In genomic region chr1:7293702-7294630, GRCh38 we compare ENCODE assay signal across 23 cellular contexts.
DNase-seq lines count a peak whose midpoint lies in the region; ATAC-seq and TF ChIP-seq lines count a peak whose summit lies in the region.
"Had no signal": no experiment of that assay in that cellular context is flagged by ENCODE, and none has a peak within 500 bp of the region (broad histone marks: within the 10 kb centered on the region; RNA-seq: fewer than 3 reads in every experiment).

No MANE protein-coding gene starts in this region.

- H3K56ac ChIP-seq in H9 (ENCODE audit: insufficient read length, low read depth, low read length) = no peak overlapping the region

- no peak overlapping the region for H3K4ac ChIP-seq in H9 (ENCODE audit: low read depth, low read length)
- H3K4ac ChIP-seq in neuronal stem cell (ENCODE audit: low read length) = no peak overlapping the region

- no peak overlapping the region for H2BK15ac ChIP-seq in H9 (ENCODE audit: low read depth, low read length)
- H2BK15ac ChIP-seq in neuronal stem cell (ENCODE audit: low read length) = no peak overlapping the region

- peaks cover 47 to 63% of the 10 kb centered on the region in 2 experiments for H3K4me1 Mint-ChIP-seq in H9
- H3K4me1 Mint-ChIP-seq: activated naive CD8-positive, alpha-beta T cell treated with anti-CD3 and anti-CD28 coated beads, Interleukin-2, amount 50 U/mL, for 24 hours; CD4-positive, CD25-positive, alpha-beta regulatory T cell; stimulated activated effector memory CD8-positive, alpha-beta T cell treated with anti-CD3 and anti-CD28 coated beads, Interleukin-12 subunit alpha, Interleukin-12 subunit beta, amount 100 ng/mL, for 72 hours had no signal

- ATAC-seq in left lobe of liver = no peak
- ATAC-seq: activated naive CD8-positive, alpha-beta T cell treated with anti-CD3 and anti-CD28 coated beads, Interleukin-2, amount 50 U/mL, for 24 hours; GM12878; right cardiac atrium; stimulated activated effector memory CD8-positive, alpha-beta T cell treated with anti-CD3 and anti-CD28 coated beads, Interleukin-12 subunit alpha, Interleukin-12 subunit beta, amount 100 ng/mL, for 72 hours had no signal

- H2AK5ac ChIP-seq in H9 (ENCODE audit: insufficient read length, low read length) (no peak overlapping the region), neuronal stem cell (ENCODE audit: low read depth, low read length) (no peak overlapping the region)

- H3K79me2 ChIP-seq in H9 (ENCODE audit: insufficient read depth, low read length) = no peaks in the 10 kb centered on the region

- no peak overlapping the region for H2BK20ac ChIP-seq in H9 (ENCODE audit: low read depth, low read length, poor library complexity, severe bottlenecking)

- H3K4me1 ChIP-seq in H9 (ENCODE audit: insufficient read depth, low read length) = peaks cover 18% of the 10 kb centered on the region; the same call in 1 of the 2 replicates
- peaks cover 0 to 12% of the 10 kb centered on the region in 2 donors for H3K4me1 ChIP-seq in neuronal stem cell (ENCODE audit: control insufficient read depth in 2 of 2, insufficient read depth in 1 of 2, low read depth in 1 of 2, low read length in 2 of 2)
- H3K4me1 ChIP-seq in HAP-1 = no peaks in the 10 kb centered on the region
- peaks cover 0 to 26% (median 20%) of the 10 kb centered on the region in 4 donors for H3K4me1 ChIP-seq in tibial artery

- H4K8ac ChIP-seq in H9 (replicated peaks; ENCODE audit: insufficient read length, low read depth, low read length) (no peak overlapping the region), neuronal stem cell (ENCODE audit: low read depth, low read length) (no peak overlapping the region)

- intact Hi-C loops in tibial artery (cut with DNase I; ENCODE audit: low total_unique reads) = no loop called here

- H3K27me3 ChIP-seq in H9 (ENCODE audit: insufficient read depth, low read length) = no peaks in the 10 kb centered on the region
- peaks cover 0 to 18% (median 0%) of the 10 kb centered on the region in 3 experiments for H3K27me3 ChIP-seq in neuronal stem cell (ENCODE audit: control insufficient read depth in 3 of 3, insufficient read depth in 3 of 3, low read depth in 1 of 3, low read length in 3 of 3)
- no peaks in the 10 kb centered on the region for H3K27me3 ChIP-seq in HAP-1 (ENCODE audit: low read depth)
- peaks cover 0 to 8% of the 10 kb centered on the region in 2 donors for H3K27me3 ChIP-seq in tibial artery
- H3K27me3 ChIP-seq: dorsolateral prefrontal cortex had no signal

- no peaks in the 10 kb centered on the region for H4K20me1 ChIP-seq in H9 (ENCODE audit: control insufficient read depth, insufficient read depth, insufficient read length)

- H3K4me3 ChIP-seq in neuronal stem cell (ENCODE audit: low read length in 2 of 2) = no peak overlapping the region
- H3K4me3 ChIP-seq in HAP-1 = no peak overlapping the region
- no peak overlapping the region for H3K4me3 ChIP-seq in tibial artery
- H3K4me3 ChIP-seq: dorsolateral prefrontal cortex, GM12878 had no signal

- H2BK5ac ChIP-seq in H9 (ENCODE audit: insufficient read length, low read length) (no peak overlapping the region), neuronal stem cell (ENCODE audit: low read length) (no peak overlapping the region)

- H2BK12ac ChIP-seq in H9 (ENCODE audit: insufficient read length, low read depth, low read length) (no peak overlapping the region), neuronal stem cell (ENCODE audit: low read length) (no peak overlapping the region)

- H3K36me3 Mint-ChIP-seq in H9 (ENCODE audit: insufficient read depth in 1 of 3, low read depth in 3 of 3) = peaks cover 7 to 12% (median 12%) of the 10 kb centered on the region in 3 experiments; a peak in 6 of 7 replicates
- H3K36me3 Mint-ChIP-seq: CD4-positive, CD25-positive, alpha-beta regulatory T cell; stimulated activated effector memory CD8-positive, alpha-beta T cell treated with anti-CD3 and anti-CD28 coated beads, Interleukin-12 subunit alpha, Interleukin-12 subunit beta, amount 100 ng/mL, for 72 hours had no signal

- H3K79me1 ChIP-seq in H9 (ENCODE audit: insufficient read depth, low read depth, low read length, poor library complexity, severe bottlenecking) (no peaks in the 10 kb centered on the region), neuronal stem cell (ENCODE audit: low read depth, low read length) (no peaks in the 10 kb centered on the region)

- DNase-seq in H9 = peak; percentile 58
- DNase-seq in NCI-H524 (lab: John Stamatoyannopoulos, UW) = peak; percentile 39 to 83
- peak; percentile 18 for DNase-seq in cerebellum (ENCODE audit: low spot score)
- DNase-seq in neuronal stem cell (ENCODE audit: low spot score) = no peak
- no peak for DNase-seq in HAP-1 (ENCODE audit: low spot score in 2 of 2)
- no peak for DNase-seq in tibial artery
- no peak for DNase-seq in left lobe of liver (ENCODE audit: low spot score)
- DNase-seq in islet precursor cell = no peak
- DNase-seq: activated CD4-positive, alpha-beta T cell treated with anti-CD3 and anti-CD28 coated beads for 4 hours; activated naive CD8-positive, alpha-beta T cell treated with anti-CD3 and anti-CD28 coated beads, Interleukin-2, amount 50 U/mL, for 24 hours; activated T-cell treated with anti-CD3 and anti-CD28 coated beads, Interleukin-2, amount 50 U/mL, for 48 hours; CD4-positive, CD25-positive, alpha-beta regulatory T cell; Karpas-422; kidney glomerular epithelial cell; NCI-H1436; right cardiac atrium; stimulated activated CD4-positive, alpha-beta T cell treated with anti-CD3 and anti-CD28 coated beads, Interleukin-12 subunit alpha, Interleukin-12 subunit beta, amount 100 ng/mL, for 4 hours; stimulated activated CD4-positive, alpha-beta T cell treated with anti-CD3 and anti-CD28 coated beads, Interleukin-4, amount 100 ng/mL, for 24 hours; T-helper 2 cell had no signal

- H3K4me2 ChIP-seq in H9 (ENCODE audit: insufficient read depth, insufficient read length, low read length) (no peak overlapping the region), neuronal stem cell (ENCODE audit: insufficient read depth, low read length, poor library complexity, severe bottlenecking) (no peak overlapping the region)

- H3K23me2 ChIP-seq in H9 (ENCODE audit: insufficient read length, low read depth, low read length, poor library complexity, severe bottlenecking) = no peaks in the 10 kb centered on the region

- H3T11ph ChIP-seq in H9 (ENCODE audit: low read length) = no peak overlapping the region

- no peak overlapping the region for H3K18ac ChIP-seq in H9 (ENCODE audit: insufficient read length, low read depth, low read length)
- H3K18ac ChIP-seq in neuronal stem cell (ENCODE audit: low read length) = peak overlapping the region; percentile 51

- H3K23ac ChIP-seq in H9 (ENCODE audit: insufficient read length, low read depth, low read length) (no peak overlapping the region), neuronal stem cell (ENCODE audit: low read depth, low read length, poor library complexity) (no peak overlapping the region)

- H3K36me3 ChIP-seq in neuronal stem cell (replicated peaks in 1 of 2; ENCODE audit: control insufficient read depth in 2 of 2, insufficient read depth in 2 of 2, low read length in 2 of 2) = no peaks in the 10 kb centered on the region
- no peaks in the 10 kb centered on the region for H3K36me3 ChIP-seq in HAP-1 (replicated peaks)
- H3K36me3 ChIP-seq in tibial artery = no peaks in the 10 kb centered on the region

- H3K9me3 ChIP-seq in H9 (ENCODE audit: control insufficient read depth, low read depth, low read length) = no peaks in the 10 kb centered on the region
- H3K9me3 ChIP-seq in neuronal stem cell (replicated peaks in 1 of 2; ENCODE audit: control insufficient read depth in 2 of 2, insufficient read depth in 1 of 2, low read depth in 1 of 2, low read length in 2 of 2) = peaks cover 0 to 3% of the 10 kb centered on the region in 2 donors
- H3K9me3 ChIP-seq in HAP-1 = no peaks in the 10 kb centered on the region
- H3K9me3 ChIP-seq in tibial artery = peaks cover 0 to 9% (median 8%) of the 10 kb centered on the region in 3 donors

- H4K91ac ChIP-seq in H9 (ENCODE audit: insufficient read length, low read depth, low read length) (no peak overlapping the region), neuronal stem cell (ENCODE audit: low read depth, low read length, poor library complexity) (no peak overlapping the region)

- H3K9me3 Mint-ChIP-seq in H9 = peaks cover 14 to 16% of the 10 kb centered on the region in 2 experiments
- H3K9me3 Mint-ChIP-seq: activated naive CD8-positive, alpha-beta T cell treated with anti-CD3 and anti-CD28 coated beads, Interleukin-2, amount 50 U/mL, for 24 hours; stimulated activated effector memory CD8-positive, alpha-beta T cell treated with anti-CD3 and anti-CD28 coated beads, Interleukin-12 subunit alpha, Interleukin-12 subunit beta, amount 100 ng/mL, for 72 hours had no signal

- no peak overlapping the region for H4K5ac ChIP-seq in H9 (ENCODE audit: insufficient read length, low read depth, low read length)

- in situ Hi-C loops in HAP-1 (cut with MboI; ENCODE audit: low sequenced_read_pairs) = no loop called here

- H2BK120ac ChIP-seq in H9 (ENCODE audit: low read depth, low read length, poor library complexity, severe bottlenecking) (no peak overlapping the region), neuronal stem cell (ENCODE audit: low read depth, low read length) (no peak overlapping the region)

- H3K27ac Mint-ChIP-seq in H9 = peak overlapping the region in 2 of 3 experiments; percentile 31 to 84; a peak in 3 of 7 replicates
- H3K27ac Mint-ChIP-seq: activated naive CD8-positive, alpha-beta T cell treated with anti-CD3 and anti-CD28 coated beads, Interleukin-2, amount 50 U/mL, for 24 hours; CD4-positive, CD25-positive, alpha-beta regulatory T cell; stimulated activated effector memory CD8-positive, alpha-beta T cell treated with anti-CD3 and anti-CD28 coated beads, Interleukin-12 subunit alpha, Interleukin-12 subunit beta, amount 100 ng/mL, for 72 hours had no signal

- peaks cover 6% of the 10 kb centered on the region for H3K27me3 Mint-ChIP-seq in H9 (ENCODE audit: low read depth)

- H3K14ac ChIP-seq in H9 (ENCODE audit: insufficient read depth, low read length) = no peak overlapping the region
- H3K14ac ChIP-seq in neuronal stem cell (ENCODE audit: low read length) = no peak overlapping the region

- TF ChIP-seq CTCF in H9 (conservative IDR thresholded peaks at IDR 0.05) (no peak), tibial artery (IDR thresholded peaks at IDR 0.05) (no peak)

- no peak overlapping the region for H3K27ac ChIP-seq in H9 (ENCODE audit: insufficient read length, low read depth, low read length)
- no peak overlapping the region for H3K27ac ChIP-seq in neuronal stem cell (replicated peaks; ENCODE audit: low read length)
- no peak overlapping the region for H3K27ac ChIP-seq in tibial artery
- H3K27ac ChIP-seq: dorsolateral prefrontal cortex had no signal

- no peak overlapping the region; a peak in 1 of 5 replicates for H3K4me3 Mint-ChIP-seq in H9
- H3K4me3 Mint-ChIP-seq: activated naive CD8-positive, alpha-beta T cell treated with anti-CD3 and anti-CD28 coated beads, Interleukin-2, amount 50 U/mL, for 24 hours; CD4-positive, CD25-positive, alpha-beta regulatory T cell; neural crest cell; stimulated activated effector memory CD8-positive, alpha-beta T cell treated with anti-CD3 and anti-CD28 coated beads, Interleukin-12 subunit alpha, Interleukin-12 subunit beta, amount 100 ng/mL, for 72 hours had no signal

- no CpG with 5 or more reads among the region's 16 CpGs for WGBS in H9 (ENCODE audit: extremely low coverage, insufficient read length, low lambda C conversion rate)
- no CpG with 5 or more reads among the region's 16 CpGs for WGBS in neuronal stem cell (ENCODE audit: extremely low coverage in 2 of 2, insufficient read length in 2 of 2, insufficient replicate concordance in 1 of 2), 2 donors

- H2AFZ ChIP-seq in H9 (ENCODE audit: low read length) = no peak overlapping the region
- no peak overlapping the region for H2AFZ ChIP-seq in neuronal stem cell (ENCODE audit: low read length)

- no peak overlapping the region for H3K9ac ChIP-seq in H9 (ENCODE audit: extremely low read depth, insufficient read length, low read length)
- H3K9ac ChIP-seq in neuronal stem cell (ENCODE audit: low read depth, low read length, poor library complexity) = no peak overlapping the region

Comparison
In these comparisons a context has a peak if more than half of its experiments do, and no peak if none do; other contexts are left out.
1. DNase-seq: peak in H9 (single experiment), NCI-H524 (2 of 2) and cerebellum (single experiment); none in neuronal stem cell (single experiment), HAP-1 (0 of 2), tibial artery (0 of 2), left lobe of liver (single experiment) and islet precursor cell (single experiment).